In the genomic region with DNA sequence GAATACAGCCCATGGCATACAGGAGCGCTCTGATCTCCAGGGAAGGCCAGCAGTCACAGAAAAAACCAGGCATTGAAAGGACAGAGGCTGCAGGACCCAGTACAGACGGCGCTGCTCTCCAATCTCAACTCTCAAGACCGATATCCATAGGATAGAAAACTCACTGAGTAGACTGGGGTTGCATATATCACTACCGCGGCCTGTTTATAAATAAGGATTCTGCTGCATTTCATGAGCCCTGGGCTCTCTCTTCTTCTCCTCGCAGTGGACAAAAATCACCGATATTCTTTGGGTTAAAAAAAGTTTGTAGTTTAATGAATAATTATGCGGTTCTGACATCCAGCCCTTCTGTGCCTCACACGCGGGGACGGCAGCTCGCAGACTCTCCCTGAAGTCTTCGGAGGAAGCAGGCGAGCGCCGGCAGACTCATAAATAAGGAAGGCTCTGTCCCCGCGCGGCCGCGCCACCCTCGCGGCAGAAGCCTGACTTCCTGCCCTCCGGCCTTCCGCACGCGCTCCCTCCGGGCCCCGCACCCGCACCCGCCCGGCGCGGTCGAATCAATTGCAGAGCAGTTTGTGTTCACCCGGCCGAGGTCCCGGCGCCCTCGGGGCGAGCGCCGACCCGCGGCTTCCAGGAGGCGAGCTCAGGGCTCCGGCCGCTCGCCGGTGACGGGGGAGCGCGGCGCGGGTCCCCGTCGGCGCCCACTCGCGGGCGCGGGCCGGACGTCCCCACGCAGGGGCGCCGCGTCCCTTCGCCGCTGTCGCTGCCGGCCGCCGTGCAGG, we compare ENCODE assay signal across 8 cellular contexts. TPM values are rescaled to one million over a fixed set of nuclear protein-coding genes. Genes with fewer than 3 reads are reported as not detected.
DNase-seq lines count a peak whose midpoint lies in the region; ATAC-seq and TF ChIP-seq lines count a peak whose summit lies in the region.

A gene with protein sequence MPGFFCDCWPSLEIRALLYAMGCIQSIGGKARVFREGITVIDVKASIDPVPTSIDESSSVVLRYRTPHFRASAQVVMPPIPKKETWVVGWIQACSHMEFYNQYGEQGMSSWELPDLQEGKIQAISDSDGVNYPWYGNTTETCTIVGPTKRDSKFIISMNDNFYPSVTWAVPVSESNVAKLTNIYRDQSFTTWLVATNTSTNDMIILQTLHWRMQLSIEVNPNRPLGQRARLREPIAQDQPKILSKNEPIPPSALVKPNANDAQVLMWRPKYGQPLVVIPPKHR (minus strand): TSS at position 404 of the 782 bp plus-strand sequence. CDS start 331 bp downstream, at position 73.

- peak; percentile 18 for ATAC-seq in activated B cell treated with CpG ODN at 0.5 μM for 24 hours (ENCODE audit: low read depth)

- CTCF ChIA-PET in activated B cell treated with CpG ODN at 0.5 μM for 24 hours (lab: Charles Lee): interaction anchor here (1.0 to 2.1 kb wide), 7 partner anchors 20 to 99 kb away, joined by 3 to 9 read pairs (median 5); no protein-coding TSS in a partner anchor

- H3K27me3 Mint-ChIP-seq in activated B cell treated with CpG ODN at 0.5 μM for 24 hours (peaks cover 3% of the 10 kb centered on the region), nephron progenitor cell (ENCODE audit: low read depth, poor library complexity) (peaks cover 56% of the 10 kb centered on the region)

- H3K9me3 ChIP-seq in esophagus squamous epithelium: no peaks in the 10 kb centered on the region

- H3K4me1 Mint-ChIP-seq in activated B cell treated with CpG ODN at 0.5 μM for 24 hours (peaks cover 45% of the 10 kb centered on the region), nephron progenitor cell (peaks cover 46% of the 10 kb centered on the region)

- H3K27ac Mint-ChIP-seq in activated B cell treated with CpG ODN at 0.5 μM for 24 hours (peak within 1 kb of the TSS; percentile 98), nephron progenitor cell (no peak within 1 kb of the TSS)

- peak within 1 kb of the TSS; percentile 98 for H3K4me3 Mint-ChIP-seq in activated B cell treated with CpG ODN at 0.5 μM for 24 hours
- H3K4me3 Mint-ChIP-seq in nephron progenitor cell: peak within 1 kb of the TSS; percentile 77

- H3K27ac ChIP-seq in HL-60 (replicated peaks) (peak within 1 kb of the TSS; percentile 95), esophagus squamous epithelium (peak within 1 kb of the TSS; percentile 60 to 85 (median 74))

- peak within 1 kb of the TSS; percentile 63 for H3K4me3 ChIP-seq in HL-60 (replicated peaks; ENCODE audit: insufficient read depth, low read length)
- H3K4me3 ChIP-seq in esophagus squamous epithelium: peak within 1 kb of the TSS; percentile 50 to 79 (median 68)

- no peaks in the 10 kb centered on the region for H3K36me3 ChIP-seq in esophagus squamous epithelium

- H3K9me3 Mint-ChIP-seq in activated B cell treated with CpG ODN at 0.5 μM for 24 hours (no peaks in the 10 kb centered on the region), nephron progenitor cell (no peaks in the 10 kb centered on the region)

- 28 to 33% methylated on average over 13 to 15 of the region's 75 CpGs for WGBS in esophagus squamous epithelium, 2 donors

- intact Hi-C loops in activated B cell treated with CpG ODN at 0.5 μM for 24 hours (cut with micrococcal nuclease): loop anchor here (1.0 to 10.0 kb wide), 4 partner anchors 24 to 449 kb away; no protein-coding TSS in a partner anchor
- intact Hi-C loops in esophagus squamous epithelium (cut with DNase I): no loop called here

- H3K36me3 Mint-ChIP-seq in activated B cell treated with CpG ODN at 0.5 μM for 24 hours (ENCODE audit: low read depth) (peaks cover 20% of the 10 kb centered on the region), nephron progenitor cell (ENCODE audit: low read depth) (no peaks in the 10 kb centered on the region)

- H3K27me3 ChIP-seq in HL-60 (ENCODE audit: insufficient read depth, poor library complexity, severe bottlenecking) (peaks cover 2% of the 10 kb centered on the region), esophagus squamous epithelium (peaks cover 0 to 64% (median 0%) of the 10 kb centered on the region in 4 donors)

- TF ChIP-seq POLR2A in esophagus squamous epithelium (IDR thresholded peaks at IDR 0.05): no peak

- peaks cover 5 to 52% (median 11%) of the 10 kb centered on the region in 3 donors for H3K4me1 ChIP-seq in esophagus squamous epithelium

- POLR2A ChIA-PET in activated B cell treated with CpG ODN at 0.5 μM for 24 hours (lab: Charles Lee): interaction anchor here (0.6 to 17.5 kb wide), 9 partner anchors 10 to 490 kb away, joined by 3 to 593 read pairs (median 6); a partner anchor contains a TSS

- DNase-seq in AML-193 (lab: John Stamatoyannopoulos, UW) (peak; percentile 28 to 30), HL-60 (ENCODE audit: low read depth in 1 of 2, low spot score in 1 of 2) (peak; percentile 51 to 75), activated B cell treated with CpG ODN at 0.5 μM for 24 hours (peak; percentile 61), esophagus squamous epithelium (lab: John Stamatoyannopoulos, UW) (no peak), nephron progenitor cell (peak; percentile 65), SK-N-DZ (ENCODE audit: low spot score) (no peak), COR-L47 (lab: John Stamatoyannopoulos, UW) (no peak), HCEC 1CT (no peak)

- no peak for TF ChIP-seq CTCF in HL-60 (IDR thresholded peaks at IDR 0.05; ENCODE audit: insufficient read depth, low read length)
- no peak for TF ChIP-seq CTCF in activated B cell treated with CpG ODN at 0.5 μM for 24 hours (IDR thresholded peaks at IDR 0.05)
- no peak for TF ChIP-seq CTCF in esophagus squamous epithelium (IDR thresholded peaks at IDR 0.05)
- no peak for TF ChIP-seq CTCF in nephron progenitor cell (IDR thresholded peaks at IDR 0.05)

RNA-seq across cellular contexts. Expression of the gene that starts here (rescaled TPM):
- total RNA-seq in activated B cell treated with CpG ODN at 0.5 μM for 24 hours (20.6 and 22.9 TPM in 2 replicates), esophagus squamous epithelium (1 to 10 TPM in 3 of 4 donors, under 1 TPM in 1; 0.61 to 2.9 (median 2.0) TPM)
- polyA plus RNA-seq in SK-N-DZ (2014; cell fraction: cytosol; rRNA removed): 0.96 and 1.3 TPM in 2 replicates
- 0.56 and 0.67 TPM in 2 replicates for polyA plus RNA-seq in SK-N-DZ (2014; cell fraction: nucleus; rRNA removed)

Comparison
In these comparisons a context has a peak if more than half of its experiments do, and no peak if none do; other contexts are left out.
1. DNase-seq: peak in AML-193 (2 of 2), HL-60 (2 of 2), activated B cell treated with CpG ODN at 0.5 μM for 24 hours (single experiment) and nephron progenitor cell (single experiment); none in esophagus squamous epithelium (single experiment), SK-N-DZ (single experiment), COR-L47 (single experiment) and HCEC 1CT (single experiment).